Comparison of ENCODE assay signal across 3 cellular contexts in the genomic region with DNA sequence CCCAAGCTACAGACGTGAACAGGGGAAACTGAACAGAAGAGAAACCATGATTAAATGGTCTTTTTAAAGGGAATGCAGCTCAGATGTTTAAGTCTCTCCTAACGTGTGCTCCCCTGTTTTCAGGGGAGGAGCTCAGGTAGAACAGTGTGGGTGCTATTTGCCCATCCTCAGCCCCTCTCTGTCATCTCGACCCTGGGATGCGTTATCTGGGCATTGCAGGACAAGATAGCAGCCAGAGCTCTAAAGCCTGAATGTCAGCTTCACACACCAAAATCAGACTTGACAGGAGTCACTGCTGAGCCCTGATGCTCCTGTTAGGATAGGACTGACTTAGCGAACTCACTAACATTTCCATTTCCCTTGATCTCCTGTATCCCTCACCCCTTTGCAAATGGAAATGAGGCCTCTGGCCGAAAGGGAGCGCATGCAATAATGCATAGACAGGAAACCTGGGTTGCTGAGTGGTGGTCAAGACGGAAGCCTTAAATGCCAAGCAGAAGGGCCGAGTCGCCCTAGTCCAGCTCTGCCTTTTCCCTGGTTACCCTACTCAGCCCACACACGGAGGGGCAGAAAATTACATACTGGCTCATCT.
TF ChIP-seq lines count a peak whose summit lies in the region.

No MANE protein-coding gene starts in this region.

TF ChIP-seq in SK-N-SH, 30 proteins besides CTCF, POLR2A, EP300 and RAD21 (continued from another document):
- TF ChIP-seq PBX3 (IDR thresholded peaks at IDR 0.05) = no peak
- TF ChIP-seq TCF12 (IDR thresholded peaks at IDR 0.05) = no peak
- peak; percentile 37; the same call in 1 of the 2 replicates for TF ChIP-seq RFX5 (IDR thresholded peaks at IDR 0.05; ENCODE audit: low read length)
- no peak for TF ChIP-seq GABPA (IDR thresholded peaks at IDR 0.05; ENCODE audit: low read depth)
- TF ChIP-seq GATA2 (CRISPR knock-in tag; IDR thresholded peaks at IDR 0.05) = peak; percentile 52; the same call in 1 of the 2 replicates

TF ChIP-seq in SK-N-SH treated with all-trans-retinoic acid at 6 μM for 48 hours, 23 proteins besides CTCF, POLR2A, EP300 and RAD21 (continued from another document):
- TF ChIP-seq, protein P1, sequence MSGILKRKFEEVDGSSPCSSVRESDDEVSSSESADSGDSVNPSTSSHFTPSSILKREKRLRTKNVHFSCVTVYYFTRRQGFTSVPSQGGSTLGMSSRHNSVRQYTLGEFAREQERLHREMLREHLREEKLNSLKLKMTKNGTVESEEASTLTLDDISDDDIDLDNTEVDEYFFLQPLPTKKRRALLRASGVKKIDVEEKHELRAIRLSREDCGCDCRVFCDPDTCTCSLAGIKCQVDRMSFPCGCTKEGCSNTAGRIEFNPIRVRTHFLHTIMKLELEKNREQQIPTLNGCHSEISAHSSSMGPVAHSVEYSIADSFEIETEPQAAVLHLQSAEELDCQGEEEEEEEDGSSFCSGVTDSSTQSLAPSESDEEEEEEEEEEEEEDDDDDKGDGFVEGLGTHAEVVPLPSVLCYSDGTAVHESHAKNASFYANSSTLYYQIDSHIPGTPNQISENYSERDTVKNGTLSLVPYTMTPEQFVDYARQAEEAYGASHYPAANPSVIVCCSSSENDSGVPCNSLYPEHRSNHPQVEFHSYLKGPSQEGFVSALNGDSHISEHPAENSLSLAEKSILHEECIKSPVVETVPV (CRISPR knock-in tag; IDR thresholded peaks at IDR 0.05) = no peak
- no peak for TF ChIP-seq BACH2 (CRISPR knock-in tag; IDR thresholded peaks at IDR 0.05; ENCODE audit: borderline replicate concordance)
- TF ChIP-seq PPARA (CRISPR knock-in tag; IDR thresholded peaks at IDR 0.05; ENCODE audit: borderline replicate concordance) = no peak
- TF ChIP-seq PATZ1 (CRISPR knock-in tag; IDR thresholded peaks at IDR 0.05; ENCODE audit: borderline replicate concordance) = no peak
- TF ChIP-seq ZC3H10 (CRISPR knock-in tag; IDR thresholded peaks at IDR 0.05) = no peak
- no peak for TF ChIP-seq ZNF8 (CRISPR knock-in tag; IDR thresholded peaks at IDR 0.05)
- TF ChIP-seq ZNF70 (CRISPR knock-in tag; IDR thresholded peaks at IDR 0.05) = no peak
- TF ChIP-seq ISL1 (CRISPR knock-in tag; IDR thresholded peaks at IDR 0.05) = no peak
- TF ChIP-seq ZFP3 (CRISPR knock-in tag; IDR thresholded peaks at IDR 0.05) = no peak

TF ChIP-seq in H1, 55 proteins besides CTCF, POLR2A, EP300 and RAD21 (continued from another document):
- TF ChIP-seq CHD7 (IDR thresholded peaks at IDR 0.05; ENCODE audit: insufficient replicate concordance, low read length) = no peak
- no peak for TF ChIP-seq SRF (IDR thresholded peaks at IDR 0.05; ENCODE audit: low read depth, low read length)
- no peak for TF ChIP-seq GTF2F1 (IDR thresholded peaks at IDR 0.05; ENCODE audit: borderline replicate concordance, low read depth, low read length)
- TF ChIP-seq TCF12 (IDR thresholded peaks at IDR 0.05; ENCODE audit: low read depth, low read length) = no peak
- TF ChIP-seq KDM5A (IDR thresholded peaks at IDR 0.05; ENCODE audit: low read length) = no peak
- no peak for TF ChIP-seq CBX8 (IDR thresholded peaks at IDR 0.05; ENCODE audit: borderline replicate concordance, low read depth, low read length)
- no peak for TF ChIP-seq SIRT6 (IDR thresholded peaks at IDR 0.05; ENCODE audit: low read length)
- TF ChIP-seq POU5F1 (IDR thresholded peaks at IDR 0.05; ENCODE audit: low read depth, low read length) = no peak
- no peak for TF ChIP-seq SP4 (IDR thresholded peaks at IDR 0.05; ENCODE audit: low read length)
- no peak for TF ChIP-seq MAFK (IDR thresholded peaks at IDR 0.05; ENCODE audit: low read depth, low read length)
- no peak for TF ChIP-seq TBP (IDR thresholded peaks at IDR 0.05; ENCODE audit: low read depth, low read length)
- no peak for TF ChIP-seq JUN (IDR thresholded peaks at IDR 0.05; ENCODE audit: low read depth, low read length)
- TF ChIP-seq RFX5 (IDR thresholded peaks at IDR 0.05; ENCODE audit: borderline replicate concordance, low read depth, low read length) = no peak
- TF ChIP-seq FOSL1 (IDR thresholded peaks at IDR 0.05; ENCODE audit: insufficient read depth, low read depth, low read length) = no peak
TF ChIP-seq in H1: peak in this region for 0.
